In genomic region chrX:154373340-154374306, GRCh38 we compare ENCODE assay signal across 8 cellular contexts. TPM values are rescaled to one million over a fixed set of nuclear protein-coding genes. Genes with fewer than 3 reads are reported as not detected.
DNase-seq lines count a peak whose midpoint lies in the region; ATAC-seq and TF ChIP-seq lines count a peak whose summit lies in the region.

No MANE protein-coding gene starts in this region.

- H2AK5ac ChIP-seq in H9 (ENCODE audit: insufficient read length, low read length), result no peak overlapping the region

- no peak overlapping the region for H2BK120ac ChIP-seq in H9 (ENCODE audit: low read depth, low read length, poor library complexity, severe bottlenecking)

- H3K9ac ChIP-seq in H9 (ENCODE audit: extremely low read depth, insufficient read length, low read length) (no peak overlapping the region), mammary epithelial cell (ENCODE audit: insufficient read depth, low read length) (no peak overlapping the region)

- no peak overlapping the region for H2BK15ac ChIP-seq in H9 (ENCODE audit: low read depth, low read length)

- ATAC-seq in CD4-positive, CD25-positive, alpha-beta regulatory T cell (ENCODE audit: low read depth in 2 of 2), result no peak
- ATAC-seq in HG02610 (IDR thresholded peaks at IDR 0.05; ENCODE audit: unreplicated experiment) (no peak), GM18909 (IDR thresholded peaks at IDR 0.05; ENCODE audit: poor library complexity, unreplicated experiment) (no peak)

- no peak overlapping the region for H3K56ac ChIP-seq in H9 (ENCODE audit: insufficient read length, low read depth, low read length)

- BruUV-seq in mammary epithelial cell (replicated peaks; lab: Mats Ljungman, UMichigan), result no TSS peak

- H3K23me2 ChIP-seq in H9 (ENCODE audit: insufficient read length, low read depth, low read length, poor library complexity, severe bottlenecking), result peaks cover 5% of the 10 kb centered on the region

- H3K4ac ChIP-seq in H9 (ENCODE audit: low read depth, low read length), result no peak overlapping the region

- H4K91ac ChIP-seq in H9 (ENCODE audit: insufficient read length, low read depth, low read length), result no peak overlapping the region

- WGBS in H9 (ENCODE audit: extremely low coverage, insufficient read length, low lambda C conversion rate), result no CpG with 5 or more reads among the region's 23 CpGs
- WGBS in mammary epithelial cell (ENCODE audit: low coverage, missing lambda C conversion rate), result 26% methylated on average over 13 of the region's 23 CpGs

- H3T11ph ChIP-seq in H9 (ENCODE audit: low read length), result no peak overlapping the region

- peak overlapping the region in 2 of 3 donors; percentile 83 to 85 for H3K27ac Mint-ChIP-seq in CD4-positive, CD25-positive, alpha-beta regulatory T cell
- no peak overlapping the region for H3K27ac Mint-ChIP-seq in H9

- CTCF ChIA-PET in mammary epithelial cell (lab: Charles Lee; ENCODE audit: low non-redundant PET), result interaction anchor here (0.6 to 0.9 kb wide), 2 partner anchors 112 to 153 kb away, joined by 3 read pairs; partner anchors contain the start of gene UBL4A

- H3K79me2 ChIP-seq in H9 (ENCODE audit: insufficient read depth, low read length), result peaks cover 14% of the 10 kb centered on the region; the same call in 1 of the 2 replicates
- H3K79me2 ChIP-seq in mammary epithelial cell (ENCODE audit: insufficient read depth, low read length), result peaks cover 32% of the 10 kb centered on the region

- peak in 1 of 3 donors; percentile 31 for DNase-seq in CD4-positive, CD25-positive, alpha-beta regulatory T cell
- peak; percentile 93 for DNase-seq in H9
- peak; percentile 92 to 95 for DNase-seq in NCI-H526 (lab: John Stamatoyannopoulos, UW)
- DNase-seq in mammary epithelial cell, result peak; percentile 81
- peak; percentile 97 for DNase-seq in islet precursor cell
- peak; percentile 40 for DNase-seq in smooth muscle cell of the brain vasculature (ENCODE audit: low read depth, low spot score)

- H3K27ac ChIP-seq in CD4-positive, CD25-positive, alpha-beta regulatory T cell (ENCODE audit: insufficient read depth, low read length, poor library complexity, severe bottlenecking), result peak overlapping the region; percentile 92
- no peak overlapping the region for H3K27ac ChIP-seq in H9 (ENCODE audit: insufficient read length, low read depth, low read length)
- no peak overlapping the region for H3K27ac ChIP-seq in mammary epithelial cell (ENCODE audit: insufficient read depth, low read depth, low read length)

- dilution Hi-C loops in mammary epithelial cell (cut with HindIII; ENCODE audit: low sequenced_read_pairs), result no loop called here

- no peak overlapping the region for H3K14ac ChIP-seq in H9 (ENCODE audit: insufficient read depth, low read length)

- peaks cover 0 to 36% (median 7%) of the 10 kb centered on the region in 4 donors for H3K4me1 Mint-ChIP-seq in CD4-positive, CD25-positive, alpha-beta regulatory T cell
- H3K4me1 Mint-ChIP-seq in H9, result peaks cover 2 to 22% of the 10 kb centered on the region in 2 experiments; a peak in 3 of 4 replicates

- H3K9me3 Mint-ChIP-seq in CD4-positive, CD25-positive, alpha-beta regulatory T cell, result peaks cover 0 to 2% (median 0%) of the 10 kb centered on the region in 7 donors
- peaks cover 40 to 48% of the 10 kb centered on the region in 2 experiments for H3K9me3 Mint-ChIP-seq in H9

- in situ Hi-C loops in mammary epithelial cell (cut with MboI; ENCODE audit: low sequenced_read_pairs in 2 of 2), result loop anchor here in 1 of 2 donors (10.0 kb wide), 1 partner anchor 151 kb away; no protein-coding TSS in a partner anchor

- H3K4me1 ChIP-seq in CD4-positive, CD25-positive, alpha-beta regulatory T cell (ENCODE audit: control insufficient read depth, insufficient read depth, low read length, poor library complexity, severe bottlenecking), result peaks cover 56% of the 10 kb centered on the region
- H3K4me1 ChIP-seq in H9 (ENCODE audit: insufficient read depth, low read length) (no peaks in the 10 kb centered on the region), mammary epithelial cell (ENCODE audit: insufficient read depth, low read length) (peaks cover 33% of the 10 kb centered on the region)

- H2AFZ ChIP-seq in H9 (ENCODE audit: low read length) (no peak overlapping the region), mammary epithelial cell (ENCODE audit: low read depth, low read length) (peak overlapping the region; percentile 68)

- H2BK20ac ChIP-seq in H9 (ENCODE audit: low read depth, low read length, poor library complexity, severe bottlenecking), result no peak overlapping the region

- no peak overlapping the region for H2BK5ac ChIP-seq in H9 (ENCODE audit: insufficient read length, low read length)

- H3K23ac ChIP-seq in H9 (ENCODE audit: insufficient read length, low read depth, low read length), result no peak overlapping the region

- H4K8ac ChIP-seq in H9 (replicated peaks; ENCODE audit: insufficient read length, low read depth, low read length), result no peak overlapping the region

- no peaks in the 10 kb centered on the region for H3K9me3 ChIP-seq in CD4-positive, CD25-positive, alpha-beta regulatory T cell (ENCODE audit: control insufficient read depth in 2 of 2, low read length in 2 of 2)
- H3K9me3 ChIP-seq in H9 (ENCODE audit: control insufficient read depth, low read depth, low read length) (no peaks in the 10 kb centered on the region), mammary epithelial cell (replicated peaks; ENCODE audit: insufficient read depth, low read length) (peaks cover 2% of the 10 kb centered on the region)

- H3K79me1 ChIP-seq in H9 (ENCODE audit: insufficient read depth, low read depth, low read length, poor library complexity, severe bottlenecking), result no peaks in the 10 kb centered on the region

- peak; percentile 75 for TF ChIP-seq CTCF in H9 (conservative IDR thresholded peaks at IDR 0.05)
- peak; percentile 21 to 70 for TF ChIP-seq CTCF in mammary epithelial cell (conservative IDR thresholded peaks at IDR 0.05 in 1 of 2, IDR thresholded peaks at IDR 0.05 in 1 of 2; ENCODE audit: extremely low read depth in 1 of 2, insufficient read depth in 1 of 2, low read depth in 1 of 2, low read length in 2 of 2)

- H3K4me2 ChIP-seq in H9 (ENCODE audit: insufficient read depth, insufficient read length, low read length) (peak overlapping the region; percentile 1), mammary epithelial cell (ENCODE audit: insufficient read depth, low read depth, low read length) (peak overlapping the region; percentile 50)

- peaks cover under 1% of the 10 kb centered on the region for H3K27me3 Mint-ChIP-seq in CD4-positive, CD25-positive, alpha-beta regulatory T cell
- H3K27me3 Mint-ChIP-seq in H9 (ENCODE audit: low read depth), result peaks cover 3% of the 10 kb centered on the region; the same call in 1 of the 2 replicates

- H3K18ac ChIP-seq in H9 (ENCODE audit: insufficient read length, low read depth, low read length), result peak overlapping the region; percentile 68

- H3K4me3 Mint-ChIP-seq in CD4-positive, CD25-positive, alpha-beta regulatory T cell, result peak overlapping the region; percentile 73 to 100 (median 82)
- peak overlapping the region; percentile 50 to 60 for H3K4me3 Mint-ChIP-seq in H9

- intact Hi-C loops in mammary epithelial cell (cut with micrococcal nuclease), result loop anchor here (1.0 to 10.0 kb wide), 2 partner anchors 71 to 161 kb away; partner anchors contain the start of gene FAM50A

- H3K4me3 ChIP-seq in CD4-positive, CD25-positive, alpha-beta regulatory T cell (ENCODE audit: low read depth, low read length), result peak overlapping the region; percentile 13
- peak overlapping the region; percentile 34 to 55 (median 45) for H3K4me3 ChIP-seq in mammary epithelial cell (replicated peaks in 1 of 3; ENCODE audit: insufficient read depth in 1 of 3, low read depth in 2 of 3, low read length in 3 of 3)

- H3K36me3 ChIP-seq in CD4-positive, CD25-positive, alpha-beta regulatory T cell (ENCODE audit: control insufficient read depth, insufficient read depth, low read length), result no peaks in the 10 kb centered on the region
- no peaks in the 10 kb centered on the region for H3K36me3 ChIP-seq in mammary epithelial cell (ENCODE audit: insufficient read depth, low read length)

- H2BK12ac ChIP-seq in H9 (ENCODE audit: insufficient read length, low read depth, low read length), result no peak overlapping the region

- H4K20me1 ChIP-seq in H9 (ENCODE audit: control insufficient read depth, insufficient read depth, insufficient read length), result no peaks in the 10 kb centered on the region
- H4K20me1 ChIP-seq in mammary epithelial cell (ENCODE audit: insufficient read depth, low read length), result no peaks in the 10 kb centered on the region

- no peak overlapping the region for H4K5ac ChIP-seq in H9 (ENCODE audit: insufficient read length, low read depth, low read length)

- H3K27me3 ChIP-seq in CD4-positive, CD25-positive, alpha-beta regulatory T cell (ENCODE audit: control insufficient read depth, insufficient read depth, low read length), result no peaks in the 10 kb centered on the region
- H3K27me3 ChIP-seq in H9 (ENCODE audit: insufficient read depth, low read length) (no peaks in the 10 kb centered on the region), mammary epithelial cell (ENCODE audit: insufficient read depth, low read length) (no peaks in the 10 kb centered on the region)

- H3K36me3 Mint-ChIP-seq in CD4-positive, CD25-positive, alpha-beta regulatory T cell, result no peaks in the 10 kb centered on the region
- peaks cover 6 to 15% (median 10%) of the 10 kb centered on the region in 3 experiments for H3K36me3 Mint-ChIP-seq in H9 (ENCODE audit: insufficient read depth in 1 of 3, low read depth in 3 of 3)

RNA-seq across cellular contexts. Expression of gene FLNA, which starts 0.8 kb away (rescaled TPM):
- 1,918 TPM for total RNA-seq in CD4-positive, CD25-positive, alpha-beta regulatory T cell
- 100 to 1,000 TPM; 219 to 283 (median 250) TPM for polyA plus RNA-seq in CD4-positive, CD25-positive, alpha-beta regulatory T cell
- total RNA-seq in H9 (2021) (946 and 957 TPM in 2 replicates), mammary epithelial cell (1,000 to 10,000 TPM; 1,826 to 3,975 TPM)
- polyA plus RNA-seq in mammary epithelial cell, result 681 TPM
- 2,798 TPM for polyA minus RNA-seq in mammary epithelial cell

RNA-seq across cellular contexts. Expression of gene EMD, which starts 5.5 kb away (rescaled TPM):
- total RNA-seq in CD4-positive, CD25-positive, alpha-beta regulatory T cell, result 133 TPM
- polyA plus RNA-seq in CD4-positive, CD25-positive, alpha-beta regulatory T cell, result 10 to 100 TPM; 31.8 to 44.0 (median 34.6) TPM
- 113 and 115 TPM in 2 replicates for total RNA-seq in H9 (2021)
- 10 to 100 TPM; 22.7 to 71.9 TPM for total RNA-seq in mammary epithelial cell
- 51.6 TPM for polyA plus RNA-seq in mammary epithelial cell
- 55.3 TPM for polyA minus RNA-seq in mammary epithelial cell

RNA-seq across cellular contexts. Expression of gene RPL10, which starts 24.6 kb away (rescaled TPM):
- total RNA-seq in CD4-positive, CD25-positive, alpha-beta regulatory T cell, result 4,192 TPM
- polyA plus RNA-seq in CD4-positive, CD25-positive, alpha-beta regulatory T cell, result 1,000 to 10,000 TPM; 3,877 to 6,073 (median 4,905) TPM
- total RNA-seq in H9 (2021) (2,110 and 2,124 TPM in 2 replicates), mammary epithelial cell (1,000 to 10,000 TPM; 1,996 to 2,155 TPM)
- polyA plus RNA-seq in mammary epithelial cell, result 5,021 TPM
- polyA minus RNA-seq in mammary epithelial cell, result 1,289 TPM

RNA-seq across cellular contexts. Expression of gene DNASE1L1, which starts 35.4 kb away (rescaled TPM):
- 29.7 TPM for total RNA-seq in CD4-positive, CD25-positive, alpha-beta regulatory T cell
- 10 to 100 TPM; 12.2 to 23.1 (median 19.1) TPM for polyA plus RNA-seq in CD4-positive, CD25-positive, alpha-beta regulatory T cell
- total RNA-seq in H9 (2021), result 14.2 and 14.5 TPM in 2 replicates
- 10 to 100 TPM; 17.8 to 30.5 TPM for total RNA-seq in mammary epithelial cell
- polyA plus RNA-seq in mammary epithelial cell, result 25.2 TPM
- 20.6 TPM for polyA minus RNA-seq in mammary epithelial cell

RNA-seq across cellular contexts. Expression of gene TAFAZZIN, which starts 37.7 kb away (rescaled TPM):
- 84.2 TPM for total RNA-seq in CD4-positive, CD25-positive, alpha-beta regulatory T cell
- 10 to 100 TPM; 28.4 to 37.7 (median 34.3) TPM for polyA plus RNA-seq in CD4-positive, CD25-positive, alpha-beta regulatory T cell
- total RNA-seq in H9 (2021), result 24.7 and 25.5 TPM in 2 replicates
- total RNA-seq in mammary epithelial cell, result 10 to 100 TPM; 19.5 to 31.0 TPM
- polyA plus RNA-seq in mammary epithelial cell, result 18.6 TPM
- 22.8 TPM for polyA minus RNA-seq in mammary epithelial cell

Comparison
In these comparisons a context has a peak if more than half of its experiments do, and no peak if none do; other contexts are left out.
1. H3K27ac Mint-ChIP-seq: peak in CD4-positive, CD25-positive, alpha-beta regulatory T cell (2 of 3); none in H9 (0 of 3).